Comparison of ENCODE assay signal across 32 cellular contexts in genomic region chr3:87077354-87077753, GRCh38.
"Had no signal": no experiment of that assay in that cellular context is flagged by ENCODE, and none has a peak within 500 bp of the region (broad histone marks: within the 10 kb centered on the region; RNA-seq: fewer than 3 reads in every experiment).

No MANE protein-coding gene starts in this region.

- H3K4me1 Mint-ChIP-seq: activated B cell treated with CpG ODN at 0.5 μM for 24 hours; activated CD8-positive, alpha-beta memory T cell treated with anti-CD3 and anti-CD28 coated beads, Interleukin-2, amount 10 ng/mL, durations not matched to agents 7 days and 5 days; central memory CD8-positive, alpha-beta T cell; naive thymus-derived CD4-positive, alpha-beta T cell; stimulated activated memory B cell treated with anti-CD40 and anti-IgM and Interleukin-4, amounts not matched to agents 10 μg/mL and 1 μg/mL and 100 μg/mL, for 72 hours; stimulated activated naive CD8-positive, alpha-beta T cell treated with anti-CD3 and anti-CD28 coated beads, Interleukin-15, amount 100 ng/mL, for 72 hours had no signal

- H2AFZ ChIP-seq: hepatocyte, parathyroid adenoma had no signal

- H3K27ac ChIP-seq: adrenal gland, ascending aorta, hepatocyte, left ventricle myocardium inferior, parathyroid adenoma, psoas muscle, sigmoid colon, upper lobe of right lung had no signal

- H3K36me3 ChIP-seq: adrenal gland, ascending aorta, left ventricle myocardium inferior, sigmoid colon, upper lobe of right lung had no signal

- FAIRE-seq: colon, endometrium, frontal cortex, small intestine had no signal

- H3K9ac ChIP-seq: parathyroid adenoma had no signal

- H3K4me3 Mint-ChIP-seq: activated B cell treated with CpG ODN at 0.5 μM for 24 hours; activated CD8-positive, alpha-beta memory T cell treated with anti-CD3 and anti-CD28 coated beads, Interleukin-2, amount 10 ng/mL, durations not matched to agents 7 days and 5 days; activated CD8-positive, alpha-beta T cell treated with anti-CD3 and anti-CD28 coated beads for 36 hours; activated naive CD8-positive, alpha-beta T cell; activated T-cell treated with anti-CD3 and anti-CD28 coated beads, Interleukin-2, amount 50 U/mL, for 72 hours; central memory CD8-positive, alpha-beta T cell; naive thymus-derived CD4-positive, alpha-beta T cell; stimulated activated memory B cell treated with anti-CD40 and anti-IgM and Interleukin-4, amounts not matched to agents 10 μg/mL and 1 μg/mL and 100 μg/mL, for 72 hours; stimulated activated naive CD8-positive, alpha-beta T cell treated with anti-CD3 and anti-CD28 coated beads, Interleukin-15, amount 100 ng/mL, for 72 hours; T-helper 2 cell treated with Interferon-gamma antibody and Interleukin-4, amounts not matched to agents 5 μg/mL and 100 μg/mL, for 36 hours had no signal

- H3K9me3 ChIP-seq: adrenal gland, ascending aorta, left ventricle myocardium inferior, psoas muscle, sigmoid colon, upper lobe of right lung had no signal

- H3K27me3 Mint-ChIP-seq: activated B cell treated with CpG ODN at 0.5 μM for 24 hours; activated CD8-positive, alpha-beta memory T cell treated with anti-CD3 and anti-CD28 coated beads, Interleukin-2, amount 10 ng/mL, durations not matched to agents 7 days and 5 days; activated CD8-positive, alpha-beta T cell treated with anti-CD3 and anti-CD28 coated beads for 36 hours; central memory CD8-positive, alpha-beta T cell; stimulated activated memory B cell treated with anti-CD40 and anti-IgM and Interleukin-4, amounts not matched to agents 10 μg/mL and 1 μg/mL and 100 μg/mL, for 72 hours; stimulated activated naive CD8-positive, alpha-beta T cell treated with anti-CD3 and anti-CD28 coated beads, Interleukin-15, amount 100 ng/mL, for 72 hours had no signal

- H3K36me3 Mint-ChIP-seq: activated CD8-positive, alpha-beta memory T cell treated with anti-CD3 and anti-CD28 coated beads, Interleukin-2, amount 10 ng/mL, durations not matched to agents 7 days and 5 days; activated naive CD8-positive, alpha-beta T cell; naive thymus-derived CD4-positive, alpha-beta T cell; stimulated activated memory B cell treated with anti-CD40 and anti-IgM and Interleukin-4, amounts not matched to agents 10 μg/mL and 1 μg/mL and 100 μg/mL, for 72 hours had no signal

- H3K4me2 ChIP-seq: hepatocyte had no signal

- H3K4me3 ChIP-seq: adrenal gland, ascending aorta, hepatocyte, left ventricle myocardium inferior, psoas muscle, sigmoid colon, upper lobe of right lung had no signal

- H3K27me3 ChIP-seq: ascending aorta, hepatocyte, sigmoid colon, upper lobe of right lung had no signal

- H3K9me3 Mint-ChIP-seq: activated B cell treated with CpG ODN at 0.5 μM for 24 hours; activated CD8-positive, alpha-beta T cell treated with anti-CD3 and anti-CD28 coated beads for 36 hours; central memory CD8-positive, alpha-beta T cell; stimulated activated naive CD8-positive, alpha-beta T cell treated with anti-CD3 and anti-CD28 coated beads, Interleukin-15, amount 100 ng/mL, for 72 hours; T-helper 2 cell treated with Interferon-gamma antibody and Interleukin-4, amounts not matched to agents 5 μg/mL and 100 μg/mL, for 36 hours had no signal

- ATAC-seq: activated CD8-positive, alpha-beta memory T cell treated with anti-CD3 and anti-CD28 coated beads, Interleukin-2, amount 10 ng/mL, durations not matched to agents 7 days and 5 days; activated CD8-positive, alpha-beta T cell treated with anti-CD3 and anti-CD28 coated beads for 36 hours; activated T-cell treated with anti-CD3 and anti-CD28 coated beads, Interleukin-2, amount 50 U/mL, for 72 hours; naive thymus-derived CD4-positive, alpha-beta T cell; psoas muscle; stimulated activated memory B cell treated with anti-CD40 and anti-IgM and Interleukin-4, amounts not matched to agents 10 μg/mL and 1 μg/mL and 100 μg/mL, for 72 hours; stimulated activated naive CD8-positive, alpha-beta T cell treated with anti-CD3 and anti-CD28 coated beads, Interleukin-15, amount 100 ng/mL, for 72 hours; upper lobe of right lung had no signal

- DNase-seq: activated B cell treated with CpG ODN at 0.5 μM for 24 hours; activated CD4-positive, alpha-beta T cell treated with anti-CD3 and anti-CD28 coated beads, Interleukin-2, amount 50 U/mL, for 1 hour; activated CD8-positive, alpha-beta memory T cell treated with anti-CD3 and anti-CD28 coated beads, Interleukin-2, amount 10 ng/mL, durations not matched to agents 7 days and 5 days; activated CD8-positive, alpha-beta T cell treated with anti-CD3 and anti-CD28 coated beads for 36 hours; activated naive CD4-positive, alpha-beta T cell; activated T-cell treated with anti-CD3 and anti-CD28 coated beads, Interleukin-2, amount 50 U/mL, for 72 hours; adrenal gland; effector CD8-positive, alpha-beta T cell; islet precursor cell; left ventricle myocardium inferior; midbrain; naive thymus-derived CD4-positive, alpha-beta T cell; psoas muscle; sigmoid colon; small intestine; stimulated activated CD4-positive, alpha-beta T cell treated with anti-CD3 and anti-CD28 coated beads, Interleukin-1b, Interleukin-23, amount 100 ng/mL, for 48 hours; stimulated activated CD4-positive, alpha-beta T cell treated with anti-CD3 and anti-CD28 coated beads, Interleukin-4, amount 100 ng/mL, for 4 hours; stimulated activated CD8-positive, alpha-beta memory T cell treated with anti-CD3 and anti-CD28 coated beads, Interleukin-4, amount 100 ng/mL, for 48 hours; stimulated activated naive CD8-positive, alpha-beta T cell treated with anti-CD3 and anti-CD28 coated beads, Interleukin-15, amount 100 ng/mL, for 72 hours; substantia nigra; T-helper 1 cell; upper lobe of right lung had no signal

- H3K79me2 ChIP-seq: hepatocyte, parathyroid adenoma had no signal

- H3K4me1 ChIP-seq: adrenal gland, ascending aorta, left ventricle myocardium inferior, parathyroid adenoma, psoas muscle, upper lobe of right lung had no signal

- H3K27ac Mint-ChIP-seq: activated B cell treated with CpG ODN at 0.5 μM for 24 hours; activated CD8-positive, alpha-beta memory T cell treated with anti-CD3 and anti-CD28 coated beads, Interleukin-2, amount 10 ng/mL, durations not matched to agents 7 days and 5 days; activated CD8-positive, alpha-beta T cell treated with anti-CD3 and anti-CD28 coated beads for 36 hours; activated naive CD8-positive, alpha-beta T cell; activated T-cell treated with anti-CD3 and anti-CD28 coated beads, Interleukin-2, amount 50 U/mL, for 72 hours; naive thymus-derived CD4-positive, alpha-beta T cell; stimulated activated memory B cell treated with anti-CD40 and anti-IgM and Interleukin-4, amounts not matched to agents 10 μg/mL and 1 μg/mL and 100 μg/mL, for 72 hours; stimulated activated naive CD8-positive, alpha-beta T cell treated with anti-CD3 and anti-CD28 coated beads, Interleukin-15, amount 100 ng/mL, for 72 hours; T-helper 2 cell treated with Interferon-gamma antibody and Interleukin-4, amounts not matched to agents 5 μg/mL and 100 μg/mL, for 36 hours had no signal
